In genomic region chr10:114917927-114918672, GRCh38 we compare ENCODE assay signal across 16 cellular contexts. TPM values are rescaled to one million over a fixed set of nuclear protein-coding genes. Genes with fewer than 3 reads are reported as not detected.
DNase-seq lines count a peak whose midpoint lies in the region; ATAC-seq and TF ChIP-seq lines count a peak whose summit lies in the region.
"Had no signal": no experiment of that assay in that cellular context is flagged by ENCODE, and none has a peak within 500 bp of the region (broad histone marks: within the 10 kb centered on the region; RNA-seq: fewer than 3 reads in every experiment).

No MANE protein-coding gene starts in this region.

- H3K4me2 ChIP-seq in hepatocyte (no peak overlapping the region), MM.1S (ENCODE audit: low read depth, low read length) (no peak overlapping the region)

- H3K4me3 ChIP-seq in HUES48 (ENCODE audit: low read depth, low read length) (peak overlapping the region; percentile 7; the same call in 1 of the 2 replicates), hepatocyte (no peak overlapping the region), MM.1S (ENCODE audit: low read length) (no peak overlapping the region)

- no peak for ATAC-seq in HG03025 (IDR thresholded peaks at IDR 0.05; ENCODE audit: low FRiP score, unreplicated experiment)
- ATAC-seq: right cardiac atrium; stimulated activated naive CD8-positive, alpha-beta T cell treated with anti-CD3 and anti-CD28 coated beads, Interleukin-15, Interleukin-2, amounts not matched to agents 100 U/mL and 50 U/mL, for 24 hours; T-cell had no signal

- H3K36me3 ChIP-seq in HUES48 (ENCODE audit: control insufficient read depth, insufficient read depth, low read length) (no peaks in the 10 kb centered on the region), hepatocyte (replicated peaks; ENCODE audit: insufficient read depth, low read depth) (no peaks in the 10 kb centered on the region), MM.1S (replicated peaks; ENCODE audit: insufficient read depth, low read length) (no peaks in the 10 kb centered on the region)

- H3K27ac ChIP-seq in HUES48 (ENCODE audit: low read depth, low read length), result peak overlapping the region; percentile 97
- no peak overlapping the region for H3K27ac ChIP-seq in hepatocyte
- H3K27ac ChIP-seq in MM.1S (ENCODE audit: low read length), result no peak overlapping the region

- intact Hi-C loops in activated CD4-positive, alpha-beta memory T cell treated with anti-CD3 and anti-CD28 coated beads for 36 hours (cut with micrococcal nuclease), result no loop called here

- no peaks in the 10 kb centered on the region for H3K27me3 ChIP-seq in HUES48 (ENCODE audit: control insufficient read depth, insufficient read depth, low read length)
- H3K27me3 ChIP-seq in hepatocyte, result no peaks in the 10 kb centered on the region
- no peaks in the 10 kb centered on the region for H3K27me3 ChIP-seq in MM.1S (replicated peaks; ENCODE audit: insufficient read depth, low read length)

- DNase-seq in ACHN (peak; percentile 99), T1000 (lab: John Stamatoyannopoulos, UW) (peak; percentile 2), hepatocyte (ENCODE audit: low spot score) (peak; percentile 24), SHP77 treated with DMSO at 0.1 percent for 48 hours (lab: John Stamatoyannopoulos, UW) (no peak), MM.1S (no peak)
- no peak for DNase-seq in activated CD4-positive, alpha-beta memory T cell treated with anti-CD3 and anti-CD28 coated beads for 36 hours
- DNase-seq: activated CD4-positive, alpha-beta T cell treated with anti-CD3 and anti-CD28 coated beads for 48 hours; activated gamma-delta T cell; DMS79; GOT3; NCI-H1436; right cardiac atrium; stimulated activated naive CD8-positive, alpha-beta T cell treated with anti-CD3 and anti-CD28 coated beads, Interleukin-15, Interleukin-2, amounts not matched to agents 100 U/mL and 50 U/mL, for 24 hours; T-cell had no signal

- H3K4me3 Mint-ChIP-seq in activated CD4-positive, alpha-beta memory T cell treated with anti-CD3 and anti-CD28 coated beads for 36 hours, result no peak overlapping the region
- H3K4me3 Mint-ChIP-seq: T-cell had no signal

- POLR2A ChIA-PET in activated CD4-positive, alpha-beta memory T cell treated with anti-CD3 and anti-CD28 coated beads for 36 hours (lab: Charles Lee), result no interaction called here

- H3K4me1 ChIP-seq in HUES48 (ENCODE audit: control insufficient read depth, insufficient read depth, low read length) (peaks cover 25% of the 10 kb centered on the region), hepatocyte (ENCODE audit: insufficient read depth) (peaks cover 3% of the 10 kb centered on the region), MM.1S (ENCODE audit: low read length) (no peaks in the 10 kb centered on the region)

- H4K20me1 ChIP-seq in hepatocyte (ENCODE audit: insufficient read depth, poor library complexity, severe bottlenecking), result no peaks in the 10 kb centered on the region
- H4K20me1 ChIP-seq in MM.1S (ENCODE audit: insufficient read depth, low read length), result no peaks in the 10 kb centered on the region

- no peaks in the 10 kb centered on the region for H3K9me2 ChIP-seq in hepatocyte (replicated peaks; ENCODE audit: insufficient read depth)
- no peaks in the 10 kb centered on the region for H3K9me2 ChIP-seq in MM.1S (replicated peaks; ENCODE audit: insufficient read depth, low read length)

- CTCF ChIA-PET in activated CD4-positive, alpha-beta memory T cell treated with anti-CD3 and anti-CD28 coated beads for 36 hours (lab: Charles Lee), result no interaction called here

- H3K9ac ChIP-seq in HUES48 (ENCODE audit: low read depth, low read length) (no peak overlapping the region; the same call in 1 of the 2 replicates), MM.1S (ENCODE audit: low read length) (no peak overlapping the region)

- H3K27ac Mint-ChIP-seq in activated CD4-positive, alpha-beta memory T cell treated with anti-CD3 and anti-CD28 coated beads for 36 hours, result no peak overlapping the region
- H3K27ac Mint-ChIP-seq: T-cell had no signal

- H3K9me3 ChIP-seq in HUES48 (ENCODE audit: control insufficient read depth, insufficient read depth, low read length), result no peaks in the 10 kb centered on the region
- no peaks in the 10 kb centered on the region for H3K9me3 ChIP-seq in hepatocyte (ENCODE audit: low read depth)
- H3K9me3 ChIP-seq in MM.1S (replicated peaks; ENCODE audit: insufficient read depth, low read length), result no peaks in the 10 kb centered on the region

- H3K4me1 Mint-ChIP-seq in activated CD4-positive, alpha-beta memory T cell treated with anti-CD3 and anti-CD28 coated beads for 36 hours (ENCODE audit: low read depth), result peaks cover 7% of the 10 kb centered on the region
- H3K4me1 Mint-ChIP-seq: T-cell had no signal

- in situ Hi-C loops in ACHN (cut with HindIII; ENCODE audit: low pct_ligation_motif_present, low pct_unique_long_range_greater_than_20kb, low sequenced_read_pairs), result no loop called here

- no peaks in the 10 kb centered on the region for H3K9me3 Mint-ChIP-seq in activated CD4-positive, alpha-beta memory T cell treated with anti-CD3 and anti-CD28 coated beads for 36 hours
- H3K9me3 Mint-ChIP-seq: T-cell had no signal

- TF ChIP-seq CTCF in hepatocyte (IDR thresholded peaks at IDR 0.05; ENCODE audit: poor library complexity), result no peak
- TF ChIP-seq CTCF in MM.1S (IDR thresholded peaks at IDR 0.05; ENCODE audit: low read length), result no peak

- H3F3A ChIP-seq in MM.1S (ENCODE audit: insufficient read depth, low read length), result no peaks in the 10 kb centered on the region

- no peaks in the 10 kb centered on the region for H3K36me3 Mint-ChIP-seq in activated CD4-positive, alpha-beta memory T cell treated with anti-CD3 and anti-CD28 coated beads for 36 hours
- H3K36me3 Mint-ChIP-seq: T-cell had no signal

- H3K27me3 Mint-ChIP-seq in activated CD4-positive, alpha-beta memory T cell treated with anti-CD3 and anti-CD28 coated beads for 36 hours, result peaks cover 6% of the 10 kb centered on the region

- 32% methylated on average over 3 of the region's 3 CpGs for WGBS in hepatocyte (ENCODE audit: low lambda C conversion rate, missing lambda C conversion rate)

- H2AFZ ChIP-seq in hepatocyte (no peak overlapping the region), MM.1S (ENCODE audit: low read length) (no peak overlapping the region)

- no peaks in the 10 kb centered on the region for H3K79me2 ChIP-seq in hepatocyte
- H3K79me2 ChIP-seq in MM.1S (ENCODE audit: low read length), result no peaks in the 10 kb centered on the region

RNA-seq across cellular contexts. Expression of gene TRUB1, which starts 19.9 kb away (rescaled TPM):
- 28.0 and 29.0 TPM in 2 replicates for total RNA-seq in hepatocyte
- 12.0 and 12.3 TPM in 2 replicates for polyA plus RNA-seq in hepatocyte
- total RNA-seq in activated CD4-positive, alpha-beta memory T cell treated with anti-CD3 and anti-CD28 coated beads for 36 hours, result 10 to 100 TPM; 13.4 to 16.2 TPM

Comparison
In these comparisons a context has a peak if more than half of its experiments do, and no peak if none do; other contexts are left out.
1. DNase-seq: peak in ACHN (single experiment), T1000 (single experiment) and hepatocyte (single experiment); none in activated CD4-positive, alpha-beta memory T cell treated with anti-CD3 and anti-CD28 coated beads for 36 hours (single experiment), SHP77 treated with DMSO at 0.1 percent for 48 hours (single experiment) and MM.1S (single experiment).